23 cellular contexts compared by ENCODE assay signal in the genomic region with DNA sequence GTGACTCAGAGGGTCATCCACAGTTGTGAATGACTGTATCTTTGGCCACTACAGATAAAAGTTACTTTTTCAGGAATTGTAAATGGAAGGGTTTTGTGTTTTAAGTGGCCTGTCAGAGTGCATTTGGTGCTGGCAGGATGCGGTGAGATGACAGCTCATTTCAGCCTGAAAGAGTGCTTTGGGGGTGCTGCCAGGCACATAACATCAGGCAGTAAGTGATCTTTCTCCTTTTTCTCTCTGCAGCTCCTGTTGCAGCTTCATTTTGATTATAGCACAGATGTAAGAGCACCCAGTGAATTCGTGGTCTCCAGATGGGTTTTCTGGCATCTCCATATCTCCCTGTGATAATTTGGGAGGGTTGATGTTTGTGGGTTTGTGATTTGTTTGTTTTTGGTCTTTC. TPM values are rescaled to one million over a fixed set of nuclear protein-coding genes. Genes with fewer than 3 reads are reported as not detected.
A peak's percentile ranks its signal among the peaks of the same experiment; 100 is the strongest.
DNase-seq lines count a peak whose midpoint lies in the region; TF ChIP-seq lines count a peak whose summit lies in the region.
"Had no signal": no experiment of that assay in that cellular context is flagged by ENCODE, and none has a peak within 500 bp of the region (broad histone marks: within the 10 kb centered on the region; RNA-seq: fewer than 3 reads in every experiment).

No MANE protein-coding gene starts in this region.

- TF ChIP-seq CTCF in brain microvascular endothelial cell (IDR thresholded peaks at IDR 0.05; ENCODE audit: low read depth, low read length, missing control alignments) (no peak), sigmoid colon (IDR thresholded peaks at IDR 0.05) (no peak), suprapubic skin (IDR thresholded peaks at IDR 0.05) (no peak)

- WGBS in sigmoid colon, 2 donors: 40 to 53% methylated on average over 2 of the region's 2 CpGs
- WGBS in suprapubic skin: 54% methylated on average over 2 of the region's 2 CpGs

- TF ChIP-seq EP300 in sigmoid colon (IDR thresholded peaks at IDR 0.05): no peak
- no peak for TF ChIP-seq EP300 in suprapubic skin (IDR thresholded peaks at IDR 0.05)

- H3K4me3 ChIP-seq in brain microvascular endothelial cell (ENCODE audit: low read depth, low read length): no peak overlapping the region
- H3K4me3 ChIP-seq in sigmoid colon: no peak overlapping the region
- H3K4me3 ChIP-seq in suprapubic skin: no peak overlapping the region
- H3K4me3 ChIP-seq: BLaER1 treated with 17β-estradiol and CSF1 and Interleukin-3, amounts not matched to agents 10 nM and 100 nM had no signal

- H3K9me3 ChIP-seq in sigmoid colon: no peaks in the 10 kb centered on the region
- no peaks in the 10 kb centered on the region for H3K9me3 ChIP-seq in suprapubic skin
- H3K9me3 ChIP-seq: BLaER1 treated with 17β-estradiol and CSF1 and Interleukin-3, amounts not matched to agents 10 nM and 100 nM; Caco-2 had no signal

- H3K27ac ChIP-seq in brain microvascular endothelial cell (no peak overlapping the region), sigmoid colon (no peak overlapping the region), suprapubic skin (no peak overlapping the region)
- H3K27ac ChIP-seq: 22Rv1; BLaER1 treated with 17β-estradiol and CSF1 and Interleukin-3, amounts not matched to agents 10 nM and 100 nM had no signal

- DNase-seq in DMS 273 (lab: John Stamatoyannopoulos, UW; ENCODE audit: unreplicated experiment) (peak; percentile 24), DMS 273 treated with DMSO at 0.1 percent for 48 hours (lab: John Stamatoyannopoulos, UW) (no peak), NCI-H2171 treated with DMSO at 0.1 percent for 48 hours (lab: John Stamatoyannopoulos, UW) (peak; percentile 58), brain microvascular endothelial cell (peak; percentile 16), NCI-H748 treated with DMSO at 0.1 percent for 48 hours (lab: John Stamatoyannopoulos, UW) (no peak), NCI-H2029 (lab: John Stamatoyannopoulos, UW) (no peak), sigmoid colon (no peak), suprapubic skin (ENCODE audit: low spot score in 2 of 2) (no peak)
- DNase-seq: Caco-2; CD4-positive, alpha-beta memory T cell; DMS153; GDM1; NCI-H1417; NCI-H187 treated with DMSO at 0.1 percent for 48 hours; NCI-H524 treated with DMSO at 0.1 percent for 48 hours; OCI-M1; Right ventricle myocardium superior; SW 1271 had no signal

- H3K36me3 ChIP-seq in brain microvascular endothelial cell (replicated peaks): no peaks in the 10 kb centered on the region
- H3K36me3 ChIP-seq in sigmoid colon: no peaks in the 10 kb centered on the region
- no peaks in the 10 kb centered on the region for H3K36me3 ChIP-seq in suprapubic skin
- H3K36me3 ChIP-seq: BLaER1 treated with 17β-estradiol and CSF1 and Interleukin-3, amounts not matched to agents 10 nM and 100 nM had no signal

- H3K27me3 ChIP-seq in brain microvascular endothelial cell (replicated peaks) (peaks cover 15% of the 10 kb centered on the region), sigmoid colon (no peaks in the 10 kb centered on the region), suprapubic skin (peaks cover 21% of the 10 kb centered on the region)
- H3K27me3 ChIP-seq: BLaER1 treated with 17β-estradiol and CSF1 and Interleukin-3, amounts not matched to agents 10 nM and 100 nM had no signal

- in situ Hi-C loops in brain microvascular endothelial cell (cut with HindIII; ENCODE audit: low pct_ligation_motif_present, low sequenced_read_pairs): no loop called here

- no peaks in the 10 kb centered on the region for H3K4me1 ChIP-seq in sigmoid colon
- no peaks in the 10 kb centered on the region for H3K4me1 ChIP-seq in suprapubic skin
- H3K4me1 ChIP-seq: BLaER1 treated with 17β-estradiol and CSF1 and Interleukin-3, amounts not matched to agents 10 nM and 100 nM; Caco-2 had no signal

- intact Hi-C loops in sigmoid colon (cut with DNase I): no loop called here

- TF ChIP-seq POLR2A in sigmoid colon (IDR thresholded peaks at IDR 0.05) (no peak), suprapubic skin (IDR thresholded peaks at IDR 0.05) (no peak)

RNA-seq across cellular contexts. Expression of a gene that starts 14.8 kb away (rescaled TPM):
- total RNA-seq in sigmoid colon (1 to 10 TPM in 3 of 4 donors, under 1 TPM in 1; 0.36 to 2.4 (median 1.4) TPM), suprapubic skin (under 1 TPM in 1 of 4 donors, not detected in 3; 0.29 TPM)
- 1 to 10 TPM in 1 of 3 donors, under 1 TPM in 1, not detected in 1; 0.60 to 1.1 TPM for polyA plus RNA-seq in sigmoid colon
- total RNA-seq: Caco-2, H4, SK-MEL-5 had no signal
- polyA plus RNA-seq: IgD-negative memory B cell had no signal

Comparison
In these comparisons a context has a peak if more than half of its experiments do, and no peak if none do; other contexts are left out.
1. DNase-seq: peak in DMS 273 (single experiment), NCI-H2171 treated with DMSO at 0.1 percent for 48 hours (single experiment) and brain microvascular endothelial cell (single experiment); none in DMS 273 treated with DMSO at 0.1 percent for 48 hours (single experiment), NCI-H748 treated with DMSO at 0.1 percent for 48 hours (single experiment), NCI-H2029 (single experiment), sigmoid colon (single experiment) and suprapubic skin (0 of 2).